In the genomic region with DNA sequence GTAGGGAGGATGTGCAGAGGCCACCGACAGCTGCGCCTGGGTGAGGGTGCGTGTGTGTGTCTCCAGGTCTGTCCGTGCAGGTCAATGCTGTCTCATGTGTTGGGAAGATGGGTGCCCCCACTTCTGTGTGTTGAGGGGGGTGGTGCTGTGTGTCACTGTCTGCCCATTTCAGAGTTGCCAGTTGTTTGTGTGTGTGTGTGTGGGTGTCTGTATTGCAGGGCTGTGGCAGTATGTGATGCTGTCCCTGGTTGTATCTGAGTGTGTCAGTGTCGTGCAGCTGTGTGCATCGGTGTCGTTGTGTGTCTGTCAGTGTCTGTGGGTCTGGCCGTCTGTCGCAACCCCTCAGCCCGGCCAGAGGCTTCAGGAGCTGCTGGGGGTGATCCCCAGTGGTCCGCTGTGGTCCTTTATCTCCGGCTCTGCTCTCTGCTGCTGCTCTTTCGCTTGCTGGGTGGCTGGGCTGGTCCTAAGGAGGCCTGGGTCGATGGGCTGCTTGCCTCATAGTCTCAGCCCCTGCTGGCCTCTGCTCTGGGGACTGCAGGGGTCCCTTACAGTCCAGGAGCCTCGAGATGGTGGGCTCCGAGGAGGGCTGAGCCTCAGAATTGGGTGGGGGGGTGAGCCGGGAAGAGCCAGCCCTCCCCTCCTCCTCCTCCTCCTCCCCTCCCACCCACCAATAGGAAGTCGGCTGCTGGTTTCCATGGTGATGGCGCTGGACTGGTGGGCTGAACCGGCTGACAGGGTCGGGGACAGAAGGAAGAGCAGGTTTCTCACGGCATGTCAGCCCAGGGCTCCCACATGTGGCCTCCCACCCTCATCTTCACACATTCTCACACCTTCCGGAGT, we compare ENCODE assay signal across 1 cellular context.
TF ChIP-seq lines count a peak whose summit lies in the region.

A gene with protein sequence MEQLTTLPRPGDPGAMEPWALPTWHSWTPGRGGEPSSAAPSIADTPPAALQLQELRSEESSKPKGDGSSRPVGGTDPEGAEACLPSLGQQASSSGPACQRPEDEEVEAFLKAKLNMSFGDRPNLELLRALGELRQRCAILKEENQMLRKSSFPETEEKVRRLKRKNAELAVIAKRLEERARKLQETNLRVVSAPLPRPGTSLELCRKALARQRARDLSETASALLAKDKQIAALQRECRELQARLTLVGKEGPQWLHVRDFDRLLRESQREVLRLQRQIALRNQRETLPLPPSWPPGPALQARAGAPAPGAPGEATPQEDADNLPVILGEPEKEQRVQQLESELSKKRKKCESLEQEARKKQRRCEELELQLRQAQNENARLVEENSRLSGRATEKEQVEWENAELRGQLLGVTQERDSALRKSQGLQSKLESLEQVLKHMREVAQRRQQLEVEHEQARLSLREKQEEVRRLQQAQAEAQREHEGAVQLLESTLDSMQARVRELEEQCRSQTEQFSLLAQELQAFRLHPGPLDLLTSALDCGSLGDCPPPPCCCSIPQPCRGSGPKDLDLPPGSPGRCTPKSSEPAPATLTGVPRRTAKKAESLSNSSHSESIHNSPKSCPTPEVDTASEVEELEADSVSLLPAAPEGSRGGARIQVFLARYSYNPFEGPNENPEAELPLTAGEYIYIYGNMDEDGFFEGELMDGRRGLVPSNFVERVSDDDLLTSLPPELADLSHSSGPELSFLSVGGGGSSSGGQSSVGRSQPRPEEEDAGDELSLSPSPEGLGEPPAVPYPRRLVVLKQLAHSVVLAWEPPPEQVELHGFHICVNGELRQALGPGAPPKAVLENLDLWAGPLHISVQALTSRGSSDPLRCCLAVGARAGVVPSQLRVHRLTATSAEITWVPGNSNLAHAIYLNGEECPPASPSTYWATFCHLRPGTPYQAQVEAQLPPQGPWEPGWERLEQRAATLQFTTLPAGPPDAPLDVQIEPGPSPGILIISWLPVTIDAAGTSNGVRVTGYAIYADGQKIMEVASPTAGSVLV (N-terminal part only) (minus strand): TSS at position 601 of the 840 bp plus-strand sequence. CDS start 875 bp downstream, outside the sequence.

TF ChIP-seq in K562, 482 proteins besides CTCF, POLR2A, EP300 and RAD21 (continued from another document and continues in another):
- TF ChIP-seq, protein P1, sequence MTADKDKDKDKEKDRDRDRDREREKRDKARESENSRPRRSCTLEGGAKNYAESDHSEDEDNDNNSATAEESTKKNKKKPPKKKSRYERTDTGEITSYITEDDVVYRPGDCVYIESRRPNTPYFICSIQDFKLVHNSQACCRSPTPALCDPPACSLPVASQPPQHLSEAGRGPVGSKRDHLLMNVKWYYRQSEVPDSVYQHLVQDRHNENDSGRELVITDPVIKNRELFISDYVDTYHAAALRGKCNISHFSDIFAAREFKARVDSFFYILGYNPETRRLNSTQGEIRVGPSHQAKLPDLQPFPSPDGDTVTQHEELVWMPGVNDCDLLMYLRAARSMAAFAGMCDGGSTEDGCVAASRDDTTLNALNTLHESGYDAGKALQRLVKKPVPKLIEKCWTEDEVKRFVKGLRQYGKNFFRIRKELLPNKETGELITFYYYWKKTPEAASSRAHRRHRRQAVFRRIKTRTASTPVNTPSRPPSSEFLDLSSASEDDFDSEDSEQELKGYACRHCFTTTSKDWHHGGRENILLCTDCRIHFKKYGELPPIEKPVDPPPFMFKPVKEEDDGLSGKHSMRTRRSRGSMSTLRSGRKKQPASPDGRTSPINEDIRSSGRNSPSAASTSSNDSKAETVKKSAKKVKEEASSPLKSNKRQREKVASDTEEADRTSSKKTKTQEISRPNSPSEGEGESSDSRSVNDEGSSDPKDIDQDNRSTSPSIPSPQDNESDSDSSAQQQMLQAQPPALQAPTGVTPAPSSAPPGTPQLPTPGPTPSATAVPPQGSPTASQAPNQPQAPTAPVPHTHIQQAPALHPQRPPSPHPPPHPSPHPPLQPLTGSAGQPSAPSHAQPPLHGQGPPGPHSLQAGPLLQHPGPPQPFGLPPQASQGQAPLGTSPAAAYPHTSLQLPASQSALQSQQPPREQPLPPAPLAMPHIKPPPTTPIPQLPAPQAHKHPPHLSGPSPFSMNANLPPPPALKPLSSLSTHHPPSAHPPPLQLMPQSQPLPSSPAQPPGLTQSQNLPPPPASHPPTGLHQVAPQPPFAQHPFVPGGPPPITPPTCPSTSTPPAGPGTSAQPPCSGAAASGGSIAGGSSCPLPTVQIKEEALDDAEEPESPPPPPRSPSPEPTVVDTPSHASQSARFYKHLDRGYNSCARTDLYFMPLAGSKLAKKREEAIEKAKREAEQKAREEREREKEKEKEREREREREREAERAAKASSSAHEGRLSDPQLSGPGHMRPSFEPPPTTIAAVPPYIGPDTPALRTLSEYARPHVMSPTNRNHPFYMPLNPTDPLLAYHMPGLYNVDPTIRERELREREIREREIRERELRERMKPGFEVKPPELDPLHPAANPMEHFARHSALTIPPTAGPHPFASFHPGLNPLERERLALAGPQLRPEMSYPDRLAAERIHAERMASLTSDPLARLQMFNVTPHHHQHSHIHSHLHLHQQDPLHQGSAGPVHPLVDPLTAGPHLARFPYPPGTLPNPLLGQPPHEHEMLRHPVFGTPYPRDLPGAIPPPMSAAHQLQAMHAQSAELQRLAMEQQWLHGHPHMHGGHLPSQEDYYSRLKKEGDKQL (CRISPR knock-in tag; IDR thresholded peaks at IDR 0.05; ENCODE audit: borderline replicate concordance), result peak; percentile 13; the same call in 1 of the 2 replicates
- TF ChIP-seq SRSF9 (IDR thresholded peaks at IDR 0.05; ENCODE audit: borderline replicate concordance, low read depth, low read length) (no peak), ZNF445 (CRISPR knock-in tag; IDR thresholded peaks at IDR 0.05; ENCODE audit: low read depth) (peak; percentile 56; the same call in 1 of the 2 replicates), SRSF7 (optimal IDR thresholded peaks at IDR 0.05; ENCODE audit: low read depth, low read length) (no peak), ESRRB (CRISPR knock-in tag; IDR thresholded peaks at IDR 0.05; ENCODE audit: borderline replicate concordance) (no peak), HNRNPLL (IDR thresholded peaks at IDR 0.05; ENCODE audit: low read depth, low read length, poor library complexity, severe bottlenecking) (peak; percentile 48), POLR2B (IDR thresholded peaks at IDR 0.05; ENCODE audit: low read depth, partially characterized antibody) (peak; percentile 100), SNIP1 (IDR thresholded peaks at IDR 0.05; ENCODE audit: low read depth) (no peak), HEY1 (CRISPR knock-in tag; IDR thresholded peaks at IDR 0.05; ENCODE audit: borderline replicate concordance) (peak; percentile 38; the same call in 1 of the 2 replicates), RFX7 (CRISPR knock-in tag; IDR thresholded peaks at IDR 0.05) (no peak), ZNF24 (IDR thresholded peaks at IDR 0.05) (no peak), ATF1 (CRISPR knock-in tag; IDR thresholded peaks at IDR 0.05) (no peak), ATF1 (tag; IDR thresholded peaks at IDR 0.05) (peak; percentile 57), PURB (CRISPR knock-in tag; IDR thresholded peaks at IDR 0.05; ENCODE audit: low read depth) (no peak), ZFP36 (IDR thresholded peaks at IDR 0.05; ENCODE audit: low read depth, low read length, partially characterized antibody) (no peak), MEF2D (tag; conservative IDR thresholded peaks at IDR 0.05; ENCODE audit: low read depth) (no peak), SREBF1 (IDR thresholded peaks at IDR 0.05; ENCODE audit: borderline replicate concordance, low read depth, low read length) (no peak), CHD4 (IDR thresholded peaks at IDR 0.05; ENCODE audit: insufficient read depth, insufficient replicate concordance, low read depth, low read length, poor library complexity, severe bottlenecking) (no peak), PHB2 (IDR thresholded peaks at IDR 0.05; ENCODE audit: low read depth) (peak; percentile 77; the same call in 1 of the 2 replicates), CCAR2 (IDR thresholded peaks at IDR 0.05; ENCODE audit: low read depth, low read length) (peak; percentile 12), ZNF408 (CRISPR knock-in tag; IDR thresholded peaks at IDR 0.05; ENCODE audit: low read depth) (no peak), KAT2B (IDR thresholded peaks at IDR 0.05; ENCODE audit: low read depth, low read length) (no peak), PCBP2 (IDR thresholded peaks at IDR 0.05; ENCODE audit: low read depth, low read length, poor library complexity, severe bottlenecking) (no peak), PHB (CRISPR knock-in tag; IDR thresholded peaks at IDR 0.05) (peak; percentile 77), BDP1 (IDR thresholded peaks at IDR 0.05; ENCODE audit: insufficient read depth, insufficient read length) (no peak), DACH1 (IDR thresholded peaks at IDR 0.05; ENCODE audit: partially characterized antibody) (no peak), RNF2 (IDR thresholded peaks at IDR 0.05) (peak; percentile 67), PTBP1 (IDR thresholded peaks at IDR 0.05; ENCODE audit: low read depth, low read length) (peak; percentile 100), ZNF316 (IDR thresholded peaks at IDR 0.05) (peak; percentile 26; the same call in 1 of the 2 replicates), TEAD4 (IDR thresholded peaks at IDR 0.05; ENCODE audit: low read length) (0 out of 2 replicates have a peak, but pooled peaks have one; percentile 50), TEAD4 (CRISPR knock-in tag; IDR thresholded peaks at IDR 0.05; ENCODE audit: borderline replicate concordance) (no peak), KAT8 (IDR thresholded peaks at IDR 0.05; ENCODE audit: low read depth) (no peak), TARDBP (IDR thresholded peaks at IDR 0.05) (no peak), MBD2 (IDR thresholded peaks at IDR 0.05; ENCODE audit: borderline replicate concordance, low read depth) (peak; percentile 2; the same call in 1 of the 2 replicates), RBM14 (IDR thresholded peaks at IDR 0.05; ENCODE audit: borderline replicate concordance, insufficient read depth, low read depth, low read length) (no peak), ZSCAN32 (CRISPR knock-in tag; IDR thresholded peaks at IDR 0.05) (peak; percentile 34; the same call in 1 of the 2 replicates)
- TF ChIP-seq, protein P2, sequence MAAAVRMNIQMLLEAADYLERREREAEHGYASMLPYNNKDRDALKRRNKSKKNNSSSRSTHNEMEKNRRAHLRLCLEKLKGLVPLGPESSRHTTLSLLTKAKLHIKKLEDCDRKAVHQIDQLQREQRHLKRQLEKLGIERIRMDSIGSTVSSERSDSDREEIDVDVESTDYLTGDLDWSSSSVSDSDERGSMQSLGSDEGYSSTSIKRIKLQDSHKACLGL (CRISPR knock-in tag; IDR thresholded peaks at IDR 0.05; ENCODE audit: borderline replicate concordance, poor library complexity, severe bottlenecking), result no peak
- TF ChIP-seq, protein P3, sequence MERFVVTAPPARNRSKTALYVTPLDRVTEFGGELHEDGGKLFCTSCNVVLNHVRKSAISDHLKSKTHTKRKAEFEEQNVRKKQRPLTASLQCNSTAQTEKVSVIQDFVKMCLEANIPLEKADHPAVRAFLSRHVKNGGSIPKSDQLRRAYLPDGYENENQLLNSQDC (CRISPR knock-in tag; IDR thresholded peaks at IDR 0.05), result no peak; the same call in none of the 2 replicates
- TF ChIP-seq, protein P4, sequence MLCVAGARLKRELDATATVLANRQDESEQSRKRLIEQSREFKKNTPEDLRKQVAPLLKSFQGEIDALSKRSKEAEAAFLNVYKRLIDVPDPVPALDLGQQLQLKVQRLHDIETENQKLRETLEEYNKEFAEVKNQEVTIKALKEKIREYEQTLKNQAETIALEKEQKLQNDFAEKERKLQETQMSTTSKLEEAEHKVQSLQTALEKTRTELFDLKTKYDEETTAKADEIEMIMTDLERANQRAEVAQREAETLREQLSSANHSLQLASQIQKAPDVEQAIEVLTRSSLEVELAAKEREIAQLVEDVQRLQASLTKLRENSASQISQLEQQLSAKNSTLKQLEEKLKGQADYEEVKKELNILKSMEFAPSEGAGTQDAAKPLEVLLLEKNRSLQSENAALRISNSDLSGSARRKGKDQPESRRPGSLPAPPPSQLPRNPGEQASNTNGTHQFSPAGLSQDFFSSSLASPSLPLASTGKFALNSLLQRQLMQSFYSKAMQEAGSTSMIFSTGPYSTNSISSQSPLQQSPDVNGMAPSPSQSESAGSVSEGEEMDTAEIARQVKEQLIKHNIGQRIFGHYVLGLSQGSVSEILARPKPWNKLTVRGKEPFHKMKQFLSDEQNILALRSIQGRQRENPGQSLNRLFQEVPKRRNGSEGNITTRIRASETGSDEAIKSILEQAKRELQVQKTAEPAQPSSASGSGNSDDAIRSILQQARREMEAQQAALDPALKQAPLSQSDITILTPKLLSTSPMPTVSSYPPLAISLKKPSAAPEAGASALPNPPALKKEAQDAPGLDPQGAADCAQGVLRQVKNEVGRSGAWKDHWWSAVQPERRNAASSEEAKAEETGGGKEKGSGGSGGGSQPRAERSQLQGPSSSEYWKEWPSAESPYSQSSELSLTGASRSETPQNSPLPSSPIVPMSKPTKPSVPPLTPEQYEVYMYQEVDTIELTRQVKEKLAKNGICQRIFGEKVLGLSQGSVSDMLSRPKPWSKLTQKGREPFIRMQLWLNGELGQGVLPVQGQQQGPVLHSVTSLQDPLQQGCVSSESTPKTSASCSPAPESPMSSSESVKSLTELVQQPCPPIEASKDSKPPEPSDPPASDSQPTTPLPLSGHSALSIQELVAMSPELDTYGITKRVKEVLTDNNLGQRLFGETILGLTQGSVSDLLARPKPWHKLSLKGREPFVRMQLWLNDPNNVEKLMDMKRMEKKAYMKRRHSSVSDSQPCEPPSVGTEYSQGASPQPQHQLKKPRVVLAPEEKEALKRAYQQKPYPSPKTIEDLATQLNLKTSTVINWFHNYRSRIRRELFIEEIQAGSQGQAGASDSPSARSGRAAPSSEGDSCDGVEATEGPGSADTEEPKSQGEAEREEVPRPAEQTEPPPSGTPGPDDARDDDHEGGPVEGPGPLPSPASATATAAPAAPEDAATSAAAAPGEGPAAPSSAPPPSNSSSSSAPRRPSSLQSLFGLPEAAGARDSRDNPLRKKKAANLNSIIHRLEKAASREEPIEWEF (CRISPR knock-in tag; IDR thresholded peaks at IDR 0.05), result no peak
- TF ChIP-seq, protein P5, sequence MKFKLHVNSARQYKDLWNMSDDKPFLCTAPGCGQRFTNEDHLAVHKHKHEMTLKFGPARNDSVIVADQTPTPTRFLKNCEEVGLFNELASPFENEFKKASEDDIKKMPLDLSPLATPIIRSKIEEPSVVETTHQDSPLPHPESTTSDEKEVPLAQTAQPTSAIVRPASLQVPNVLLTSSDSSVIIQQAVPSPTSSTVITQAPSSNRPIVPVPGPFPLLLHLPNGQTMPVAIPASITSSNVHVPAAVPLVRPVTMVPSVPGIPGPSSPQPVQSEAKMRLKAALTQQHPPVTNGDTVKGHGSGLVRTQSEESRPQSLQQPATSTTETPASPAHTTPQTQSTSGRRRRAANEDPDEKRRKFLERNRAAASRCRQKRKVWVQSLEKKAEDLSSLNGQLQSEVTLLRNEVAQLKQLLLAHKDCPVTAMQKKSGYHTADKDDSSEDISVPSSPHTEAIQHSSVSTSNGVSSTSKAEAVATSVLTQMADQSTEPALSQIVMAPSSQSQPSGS (CRISPR knock-in tag; IDR thresholded peaks at IDR 0.05), result no peak
- TF ChIP-seq, protein P6, sequence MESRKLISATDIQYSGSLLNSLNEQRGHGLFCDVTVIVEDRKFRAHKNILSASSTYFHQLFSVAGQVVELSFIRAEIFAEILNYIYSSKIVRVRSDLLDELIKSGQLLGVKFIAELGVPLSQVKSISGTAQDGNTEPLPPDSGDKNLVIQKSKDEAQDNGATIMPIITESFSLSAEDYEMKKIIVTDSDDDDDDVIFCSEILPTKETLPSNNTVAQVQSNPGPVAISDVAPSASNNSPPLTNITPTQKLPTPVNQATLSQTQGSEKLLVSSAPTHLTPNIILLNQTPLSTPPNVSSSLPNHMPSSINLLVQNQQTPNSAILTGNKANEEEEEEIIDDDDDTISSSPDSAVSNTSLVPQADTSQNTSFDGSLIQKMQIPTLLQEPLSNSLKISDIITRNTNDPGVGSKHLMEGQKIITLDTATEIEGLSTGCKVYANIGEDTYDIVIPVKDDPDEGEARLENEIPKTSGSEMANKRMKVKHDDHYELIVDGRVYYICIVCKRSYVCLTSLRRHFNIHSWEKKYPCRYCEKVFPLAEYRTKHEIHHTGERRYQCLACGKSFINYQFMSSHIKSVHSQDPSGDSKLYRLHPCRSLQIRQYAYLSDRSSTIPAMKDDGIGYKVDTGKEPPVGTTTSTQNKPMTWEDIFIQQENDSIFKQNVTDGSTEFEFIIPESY (CRISPR knock-in tag; IDR thresholded peaks at IDR 0.05), result peak; percentile 6
